Comparison of ENCODE assay signal across 8 cellular contexts in the genomic region with DNA sequence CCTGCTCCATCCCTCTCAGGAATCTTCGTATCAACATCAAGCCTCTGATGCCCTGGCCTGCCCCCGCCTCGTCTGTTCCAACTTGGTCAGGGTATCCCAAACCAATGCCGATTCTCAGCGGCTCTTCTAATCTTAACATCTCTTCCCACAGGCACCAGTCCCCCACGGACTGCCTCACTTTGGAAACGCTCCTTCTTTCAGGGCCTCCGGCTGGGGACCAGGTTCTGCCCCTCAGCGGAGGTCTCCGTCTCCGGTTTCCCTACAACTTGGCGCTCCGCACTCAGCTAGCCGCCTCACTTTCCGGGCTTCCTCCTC. TPM values are rescaled to one million over a fixed set of nuclear protein-coding genes. Genes with fewer than 3 reads are reported as not detected.
DNase-seq lines count a peak whose midpoint lies in the region; ATAC-seq lines count a peak whose summit lies in the region.

No MANE protein-coding gene starts in this region.

- H3K9me3 ChIP-seq in ectodermal cell (ENCODE audit: control insufficient read depth, low read length), result no peaks in the 10 kb centered on the region
- no peaks in the 10 kb centered on the region for H3K9me3 ChIP-seq in neuron (ENCODE audit: low read length)

- no peaks in the 10 kb centered on the region for H3K27me3 ChIP-seq in ectodermal cell (ENCODE audit: control insufficient read depth, insufficient read depth, low read length, poor library complexity, severe bottlenecking)
- no peaks in the 10 kb centered on the region for H3K27me3 ChIP-seq in neuron (ENCODE audit: insufficient read depth, low read length)

- DNase-seq in Jurkat, Clone E6-1 (ENCODE audit: low read depth, low spot score), result no peak

- peaks cover 9% of the 10 kb centered on the region for H3K4me1 ChIP-seq in ectodermal cell (ENCODE audit: control insufficient read depth, insufficient read depth, low read length)
- H3K4me1 ChIP-seq in neuron (ENCODE audit: insufficient read depth, low read length), result peaks cover 21% of the 10 kb centered on the region

- peaks cover 23% of the 10 kb centered on the region for H3K36me3 ChIP-seq in ectodermal cell (ENCODE audit: control insufficient read depth, insufficient read depth, low read length)
- peaks cover 37% of the 10 kb centered on the region for H3K36me3 ChIP-seq in neuron (ENCODE audit: insufficient read depth, low read length)

- no peak overlapping the region for H3K27ac ChIP-seq in ectodermal cell (ENCODE audit: insufficient read depth, low read depth, low read length, poor library complexity, severe bottlenecking)

- H2AFZ ChIP-seq in neuron (ENCODE audit: low read depth, low read length), result no peak overlapping the region

- 2% methylated on average over 15 of the region's 15 CpGs for whole genome bisulfite sequencing in ectodermal cell, 2 experiments

- peak overlapping the region; percentile 89 for H3K4me3 ChIP-seq in Jurkat, Clone E6-1 (ENCODE audit: low read length)
- H3K4me3 ChIP-seq in ectodermal cell (ENCODE audit: insufficient read depth, low read depth, low read length) (peak overlapping the region; percentile 61), neuron (ENCODE audit: low read length) (peak overlapping the region; percentile 87)

- ATAC-seq in GM18511 (IDR thresholded peaks at IDR 0.05; ENCODE audit: unreplicated experiment) (peak; percentile 13), GM21737 (IDR thresholded peaks at IDR 0.05; ENCODE audit: unreplicated experiment) (no peak), HG03520 (IDR thresholded peaks at IDR 0.05; ENCODE audit: unreplicated experiment) (no peak), GM19397 (IDR thresholded peaks at IDR 0.05; ENCODE audit: unreplicated experiment) (no peak), HG03521 (IDR thresholded peaks at IDR 0.05; ENCODE audit: unreplicated experiment) (no peak)

RNA-seq across cellular contexts. Expression of a gene that starts 0.5 kb away (rescaled TPM):
- 55.4 TPM for polyA plus RNA-seq in Jurkat, Clone E6-1 (2012; ENCODE audit: insufficient read depth, insufficient read length)
- 73.7 TPM for polyA plus RNA-seq in ectodermal cell (2013, experiment 1 of 4)
- polyA plus RNA-seq in ectodermal cell (2013, experiment 2 of 4), result 62.3 TPM
- 45.5 TPM for polyA plus RNA-seq in ectodermal cell (2013, experiment 3 of 4)
- 49.4 TPM for polyA plus RNA-seq in ectodermal cell (2013, experiment 4 of 4)

RNA-seq across cellular contexts. Expression of a gene that starts 5.8 kb away (rescaled TPM):
- polyA plus RNA-seq in Jurkat, Clone E6-1 (2012; ENCODE audit: insufficient read depth, insufficient read length), result 15.8 TPM
- polyA plus RNA-seq in ectodermal cell (2013, experiment 1 of 4), result 20.1 TPM
- polyA plus RNA-seq in ectodermal cell (2013, experiment 2 of 4), result 26.1 TPM
- polyA plus RNA-seq in ectodermal cell (2013, experiment 3 of 4), result 18.6 TPM
- polyA plus RNA-seq in ectodermal cell (2013, experiment 4 of 4), result 21.5 TPM

RNA-seq across cellular contexts. Expression of a gene that starts 16.2 kb away (rescaled TPM):
- not detected for polyA plus RNA-seq in Jurkat, Clone E6-1 (2012; ENCODE audit: insufficient read depth, insufficient read length)
- polyA plus RNA-seq in ectodermal cell (2013, experiment 1 of 4), result not detected
- not detected for polyA plus RNA-seq in ectodermal cell (2013, experiment 2 of 4)
- polyA plus RNA-seq in ectodermal cell (2013, experiment 3 of 4), result not detected
- not detected for polyA plus RNA-seq in ectodermal cell (2013, experiment 4 of 4)

RNA-seq across cellular contexts. Expression of a gene that starts 22.0 kb away (rescaled TPM):
- polyA plus RNA-seq in Jurkat, Clone E6-1 (2012; ENCODE audit: insufficient read depth, insufficient read length), result 65.7 TPM
- 25.8 TPM for polyA plus RNA-seq in ectodermal cell (2013, experiment 1 of 4)
- polyA plus RNA-seq in ectodermal cell (2013, experiment 2 of 4), result 22.5 TPM
- 22.3 TPM for polyA plus RNA-seq in ectodermal cell (2013, experiment 3 of 4)
- 26.7 TPM for polyA plus RNA-seq in ectodermal cell (2013, experiment 4 of 4)

RNA-seq across cellular contexts. Expression of a gene that starts 39.5 kb away (rescaled TPM):
- polyA plus RNA-seq in Jurkat, Clone E6-1 (2012; ENCODE audit: insufficient read depth, insufficient read length), result not detected
- polyA plus RNA-seq in ectodermal cell (2013, experiment 1 of 4), result not detected
- not detected for polyA plus RNA-seq in ectodermal cell (2013, experiment 2 of 4)
- not detected for polyA plus RNA-seq in ectodermal cell (2013, experiment 3 of 4)
- not detected for polyA plus RNA-seq in ectodermal cell (2013, experiment 4 of 4)
